8 cellular contexts compared by ENCODE assay signal in the genomic region with DNA sequence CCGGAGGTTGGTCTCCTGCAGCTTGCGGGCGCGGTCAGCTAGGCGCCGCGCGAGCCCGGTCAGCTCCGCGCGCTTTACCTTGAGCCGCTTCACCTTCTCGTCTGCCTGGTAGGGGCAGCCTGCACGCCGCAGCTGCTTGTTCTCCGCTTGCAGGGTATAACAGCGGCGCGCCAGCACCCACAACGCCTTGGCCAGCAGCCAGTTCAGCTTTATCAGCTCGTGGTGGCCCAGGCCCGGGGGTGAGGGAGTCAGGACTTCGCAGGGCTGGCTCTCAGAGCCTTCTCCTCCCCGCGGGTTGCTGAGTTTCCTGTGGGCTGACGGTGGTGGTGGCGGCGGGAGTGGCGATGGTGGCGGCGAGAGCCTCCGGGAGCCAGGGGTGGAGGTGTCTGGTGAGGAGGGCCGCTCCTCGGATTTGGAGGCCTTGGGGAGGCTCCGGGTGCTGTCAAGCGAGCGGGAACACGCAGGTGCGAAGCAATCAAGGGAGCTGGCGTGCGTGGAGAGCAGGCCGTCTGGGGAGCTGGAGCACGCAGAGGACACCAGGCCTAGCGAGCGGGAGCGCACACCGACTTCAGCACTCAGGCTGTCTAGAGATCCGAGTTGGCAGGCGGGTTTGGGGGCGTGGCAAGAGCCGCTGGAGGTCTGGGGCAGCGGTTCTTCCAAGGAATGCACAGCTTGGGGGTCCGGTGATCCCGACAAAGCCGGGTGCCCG. TPM values are rescaled to one million over a fixed set of nuclear protein-coding genes. Genes with fewer than 3 reads are reported as not detected.
A peak's percentile ranks its signal among the peaks of the same experiment; 100 is the strongest.
DNase-seq lines count a peak whose midpoint lies in the region; ATAC-seq and TF ChIP-seq lines count a peak whose summit lies in the region.
"Not testable (repeated sequence)": the region's sequence is repeated elsewhere in the genome, so short reads cannot be mapped to it uniquely, and the experiment has no call there.

No MANE protein-coding gene starts in this region.

- H3K27ac Mint-ChIP-seq in naive thymus-derived CD8-positive, alpha-beta T cell = not testable (repeated sequence)

- H3K9me3 ChIP-seq in body of pancreas = not testable (repeated sequence)

- not testable (repeated sequence) for H3K4me1 ChIP-seq in body of pancreas

- H3K36me3 ChIP-seq in body of pancreas (replicated peaks in 1 of 2; ENCODE audit: insufficient read depth in 1 of 2, low read depth in 2 of 2) = not testable (repeated sequence)

- H3K27ac ChIP-seq in body of pancreas = not testable (repeated sequence)

- not testable (repeated sequence) for H3K4me1 Mint-ChIP-seq in naive thymus-derived CD8-positive, alpha-beta T cell

- TF ChIP-seq POLR2A in body of pancreas (IDR thresholded peaks at IDR 0.05) = not testable (repeated sequence)

- intact Hi-C loops in body of pancreas (cut with DNase I); left ventricle myocardium superior (cut with micrococcal nuclease): not testable (repeated sequence)

- peak overlapping the region in 2 of 10 donors; percentile 30 to 52 for H3K4me3 Mint-ChIP-seq in naive thymus-derived CD8-positive, alpha-beta T cell

- DNase-seq in ACHN = peak; percentile 2
- peak in 1 of 4 donors; percentile 50 for DNase-seq in body of pancreas
- DNase-seq in left ventricle myocardium superior = peak; percentile 35
- DNase-seq in naive thymus-derived CD8-positive, alpha-beta T cell = peak in 3 of 10 donors; percentile 21 to 31 (median 28)

- in situ Hi-C loops in ACHN (cut with HindIII; ENCODE audit: low pct_ligation_motif_present, low pct_unique_long_range_greater_than_20kb, low sequenced_read_pairs) = not testable (repeated sequence)

- no CpG with 5 or more reads among the region's 57 CpGs for WGBS in body of pancreas, 2 donors

- not testable (repeated sequence) for H3K36me3 Mint-ChIP-seq in naive thymus-derived CD8-positive, alpha-beta T cell

- POLR2A ChIA-PET in naive thymus-derived CD8-positive, alpha-beta T cell (lab: Charles Lee) = not testable (repeated sequence)

- ATAC-seq in GM19438 (IDR thresholded peaks at IDR 0.05; ENCODE audit: low read depth, unreplicated experiment) = peak; percentile 41
- peak; percentile 17 for ATAC-seq in HG02610 (IDR thresholded peaks at IDR 0.05; ENCODE audit: unreplicated experiment)
- peak; percentile 37 for ATAC-seq in HG03354 (IDR thresholded peaks at IDR 0.05; ENCODE audit: poor library complexity, severe bottlenecking, unreplicated experiment)
- ATAC-seq in activated CD4-positive, CD25-positive, alpha-beta regulatory T cell treated with anti-CD3 and anti-CD28 coated beads, Interleukin-2, amount 50 U/mL, for 24 hours = peak; percentile 61 to 70
- peak; percentile 18 for ATAC-seq in body of pancreas
- peak; percentile 54 for ATAC-seq in left ventricle myocardium superior
- ATAC-seq in naive thymus-derived CD8-positive, alpha-beta T cell = peak; percentile 74 to 76

- TF ChIP-seq CTCF in body of pancreas (IDR thresholded peaks at IDR 0.05) = not testable (repeated sequence)

- not testable (repeated sequence) for H3K27me3 Mint-ChIP-seq in naive thymus-derived CD8-positive, alpha-beta T cell

- H3K27me3 ChIP-seq in body of pancreas = not testable (repeated sequence)

- H3K9me3 Mint-ChIP-seq in naive thymus-derived CD8-positive, alpha-beta T cell = not testable (repeated sequence)

- not testable (repeated sequence) for H3K4me3 ChIP-seq in body of pancreas

RNA-seq across cellular contexts. Expression of a gene that starts 1.5 kb away (rescaled TPM):
- under 1 TPM in 1 of 2 donors, not detected in 1; 0.78 TPM for total RNA-seq in body of pancreas
- total RNA-seq in left ventricle myocardium superior = 0.20 TPM
- total RNA-seq in naive thymus-derived CD8-positive, alpha-beta T cell = 1 to 10 TPM; 6.3 to 7.0 TPM
- polyA plus RNA-seq in naive thymus-derived CD8-positive, alpha-beta T cell = 1 to 10 TPM in 2 of 3 donors, under 1 TPM in 1; 0.46 to 2.1 (median 1.0) TPM

Comparison
In these comparisons a context has a peak if more than half of its experiments do, and no peak if none do; other contexts are left out.
1. ATAC-seq: peak in every context shown above with its lines; median percentile 75 in naive thymus-derived CD8-positive, alpha-beta T cell; 66 in activated CD4-positive, CD25-positive, alpha-beta regulatory T cell treated with anti-CD3 and anti-CD28 coated beads, Interleukin-2, amount 50 U/mL, for 24 hours; 54 in left ventricle myocardium superior; 41 in GM19438; 37 in HG03354; 18 in body of pancreas; 17 in HG02610.